ENCODE assay signal across 22 cellular contexts in genomic region chr2:241072151-241072550, GRCh38.
"Had no signal": no experiment of that assay in that cellular context is flagged by ENCODE, and none has a peak within 500 bp of the region (broad histone marks: within the 10 kb centered on the region; RNA-seq: fewer than 3 reads in every experiment).

No MANE protein-coding gene starts in this region.

- H3K27me3 Mint-ChIP-seq: activated B cell treated with CpG ODN at 0.5 μM for 24 hours; activated CD4-positive, alpha-beta T cell treated with anti-CD3 and anti-CD28 coated beads for 36 hours; activated CD8-positive, alpha-beta T cell treated with anti-CD3 and anti-CD28 coated beads for 36 hours; activated naive CD4-positive, alpha-beta T cell treated with anti-CD3 and anti-CD28 coated beads, Interleukin-2, amount 50 U/mL, for 24 hours; natural killer cell treated with Interleukin-12 subunit alpha and Interleukin-12 subunit beta and Interleukin-15 and Interleukin-18, amount 100 ng/mL, for 72 hours; T-helper 17 cell had no signal

- H3K4me1 ChIP-seq: body of pancreas, foreskin keratinocyte, right lobe of liver had no signal

- H3K9me3 Mint-ChIP-seq: activated B cell treated with CpG ODN at 0.5 μM for 24 hours; activated CD8-positive, alpha-beta T cell treated with anti-CD3 and anti-CD28 coated beads for 36 hours; activated naive CD4-positive, alpha-beta T cell treated with anti-CD3 and anti-CD28 coated beads, Interleukin-2, amount 50 U/mL, for 24 hours; activated T-helper 1 cell treated with anti-CD3 and anti-CD28 coated beads, Interleukin-12 subunit alpha, Interleukin-12 subunit beta, Interleukin-2, Interleukin-4 antibody, amounts not matched to agents 30 ng/mL and 10 ng/mL and 1 ng/mL, durations not matched to agents 14 hours and 24 hours and 36 hours; natural killer cell treated with Interleukin-12 subunit alpha and Interleukin-12 subunit beta and Interleukin-15 and Interleukin-18, amount 100 ng/mL, for 72 hours had no signal

- H3K4me3 Mint-ChIP-seq: activated B cell treated with CpG ODN at 0.5 μM for 24 hours; activated CD4-positive, alpha-beta T cell treated with anti-CD3 and anti-CD28 coated beads for 36 hours; activated CD8-positive, alpha-beta T cell treated with anti-CD3 and anti-CD28 coated beads for 36 hours; activated naive CD4-positive, alpha-beta T cell treated with anti-CD3 and anti-CD28 coated beads, Interleukin-2, amount 50 U/mL, for 24 hours; activated T-helper 1 cell treated with anti-CD3 and anti-CD28 coated beads, Interleukin-12 subunit alpha, Interleukin-12 subunit beta, Interleukin-2, Interleukin-4 antibody, amounts not matched to agents 30 ng/mL and 10 ng/mL and 1 ng/mL, durations not matched to agents 14 hours and 24 hours and 36 hours; natural killer cell treated with Interleukin-12 subunit alpha and Interleukin-12 subunit beta and Interleukin-15 and Interleukin-18, amount 100 ng/mL, for 72 hours; T-helper 17 cell had no signal

- H3K27me3 ChIP-seq: body of pancreas, cardiac muscle cell, hepatocyte, right lobe of liver had no signal

- H3K4me1 Mint-ChIP-seq: activated B cell treated with CpG ODN at 0.5 μM for 24 hours; activated CD4-positive, alpha-beta T cell treated with anti-CD3 and anti-CD28 coated beads for 36 hours; activated naive CD4-positive, alpha-beta T cell treated with anti-CD3 and anti-CD28 coated beads, Interleukin-2, amount 50 U/mL, for 24 hours had no signal

- H3K9me3 ChIP-seq: body of pancreas, right lobe of liver had no signal

- H3K27ac Mint-ChIP-seq: activated B cell treated with CpG ODN at 0.5 μM for 24 hours; activated CD4-positive, alpha-beta T cell treated with anti-CD3 and anti-CD28 coated beads for 36 hours; activated CD8-positive, alpha-beta T cell treated with anti-CD3 and anti-CD28 coated beads for 36 hours; activated naive CD4-positive, alpha-beta T cell treated with anti-CD3 and anti-CD28 coated beads, Interleukin-2, amount 50 U/mL, for 24 hours; activated T-helper 1 cell treated with anti-CD3 and anti-CD28 coated beads, Interleukin-12 subunit alpha, Interleukin-12 subunit beta, Interleukin-2, Interleukin-4 antibody, amounts not matched to agents 30 ng/mL and 10 ng/mL and 1 ng/mL, durations not matched to agents 14 hours and 24 hours and 36 hours; natural killer cell treated with Interleukin-12 subunit alpha and Interleukin-12 subunit beta and Interleukin-15 and Interleukin-18, amount 100 ng/mL, for 72 hours; T-helper 17 cell had no signal

- H3K36me3 Mint-ChIP-seq: natural killer cell treated with Interleukin-12 subunit alpha and Interleukin-12 subunit beta and Interleukin-15 and Interleukin-18, amount 100 ng/mL, for 72 hours had no signal

- FAIRE-seq: small intestine had no signal

- DNase-seq: activated B cell treated with CpG ODN at 0.5 μM for 24 hours; activated CD4-positive, alpha-beta T cell treated with anti-CD3 and anti-CD28 coated beads for 36 hours; activated CD8-positive, alpha-beta T cell treated with anti-CD3 and anti-CD28 coated beads for 36 hours; activated gamma-delta T cell treated with Interleukin-2 at 50 U/mL for 16 hours; anterior cingulate cortex; dermis blood vessel endothelial cell; effector CD8-positive, alpha-beta T cell; foreskin keratinocyte; glutamatergic neuron; left cardiac atrium; right lobe of liver; small intestine; stimulated activated CD4-positive, alpha-beta T cell treated with anti-CD3 and anti-CD28 coated beads, Interleukin-2, amount 100 ng/mL, for 24 hours; stimulated activated naive CD4-positive, alpha-beta T cell; SW 1271; T-helper 17 cell had no signal

- H3K27ac ChIP-seq: body of pancreas, cardiac muscle cell, foreskin keratinocyte, hepatocyte, right lobe of liver had no signal

- H3K4me3 ChIP-seq: body of pancreas, cardiac muscle cell, hepatocyte, right lobe of liver had no signal

- ATAC-seq: activated CD4-positive, alpha-beta T cell treated with anti-CD3 and anti-CD28 coated beads for 36 hours; activated CD8-positive, alpha-beta T cell treated with anti-CD3 and anti-CD28 coated beads for 36 hours; body of pancreas; foreskin keratinocyte; left cardiac atrium; natural killer cell treated with Interleukin-12 subunit alpha and Interleukin-12 subunit beta and Interleukin-15 and Interleukin-18, amount 100 ng/mL, for 72 hours; right lobe of liver; T-helper 17 cell had no signal
